In the genomic region with DNA sequence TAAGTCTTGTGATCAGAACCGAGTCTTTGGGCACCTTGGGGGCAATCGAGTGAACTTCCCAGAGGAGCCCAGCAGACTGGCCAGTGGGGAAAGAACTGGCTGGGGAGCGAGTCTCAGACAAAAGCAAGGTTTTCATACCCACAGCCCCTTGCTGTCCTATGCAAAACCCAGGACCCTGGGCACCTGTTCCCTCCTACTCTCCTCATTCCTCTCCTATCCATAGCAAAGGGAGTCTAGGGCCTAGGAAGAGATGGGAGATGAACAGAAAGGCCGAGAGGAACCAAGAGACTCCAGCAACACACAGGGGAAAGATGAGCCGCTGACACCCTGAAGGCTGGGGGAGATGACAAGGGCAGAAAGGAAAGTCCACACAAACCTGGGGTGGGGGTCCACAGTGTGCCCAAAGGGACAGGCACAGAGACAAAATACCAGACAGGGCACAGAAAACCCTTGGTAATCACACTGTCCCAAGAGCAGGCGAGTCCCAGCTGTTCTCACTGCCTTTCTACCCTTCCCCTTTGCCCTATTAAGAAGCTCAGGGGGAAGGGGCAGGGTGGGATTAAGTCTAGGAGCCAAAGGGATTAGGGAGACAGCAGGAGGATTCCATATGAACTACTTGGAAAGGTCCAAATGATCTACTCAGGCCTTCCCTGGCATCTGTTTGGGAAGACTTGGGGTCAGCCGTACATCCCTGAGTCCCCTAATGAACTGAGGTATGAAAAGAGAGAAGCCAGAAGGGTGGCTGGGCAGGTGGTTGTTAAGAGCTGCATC, we compare ENCODE assay signal across 9 cellular contexts. TPM values are rescaled to one million over a fixed set of nuclear protein-coding genes. Genes with fewer than 3 reads are reported as not detected.
DNase-seq lines count a peak whose midpoint lies in the region; ATAC-seq and TF ChIP-seq lines count a peak whose summit lies in the region.
"Had no signal": no experiment of that assay in that cellular context is flagged by ENCODE, and none has a peak within 500 bp of the region (broad histone marks: within the 10 kb centered on the region; RNA-seq: fewer than 3 reads in every experiment).

No MANE protein-coding gene starts in this region.

- H3K4me3 ChIP-seq in OCI-LY7 (ENCODE audit: low read depth, low read length, poor library complexity, severe bottlenecking) (peak overlapping the region; percentile 95), adrenal gland (no peak overlapping the region)

- peaks cover 58% of the 10 kb centered on the region for H3K4me1 Mint-ChIP-seq in Calu3 (ENCODE audit: low read depth, unreplicated experiment)
- peaks cover 42 to 52% of the 10 kb centered on the region in 2 donors for H3K4me1 Mint-ChIP-seq in effector memory CD8-positive, alpha-beta T cell (ENCODE audit: low read depth in 2 of 2)
- peaks cover 60% of the 10 kb centered on the region for H3K4me1 Mint-ChIP-seq in osteocyte (ENCODE audit: unreplicated experiment)

- H3K9me2 ChIP-seq in OCI-LY7 (ENCODE audit: insufficient read depth, low read length) = no peaks in the 10 kb centered on the region

- peak overlapping the region; percentile 78 for H3K27ac ChIP-seq in OCI-LY7 (ENCODE audit: low read depth, low read length, poor library complexity, severe bottlenecking)
- peak overlapping the region in 2 of 5 donors; percentile 45 to 95 for H3K27ac ChIP-seq in adrenal gland

- H3K4me1 ChIP-seq in OCI-LY7 (ENCODE audit: insufficient read depth, low read length, poor library complexity, severe bottlenecking) (peaks cover 30% of the 10 kb centered on the region), adrenal gland (replicated peaks in 1 of 2) (peaks cover 35 to 63% of the 10 kb centered on the region in 2 donors)

- 66 to 80% (median 70%) methylated on average over 7 of the region's 7 CpGs for WGBS in adrenal gland, 4 donors

- H3K79me2 ChIP-seq in OCI-LY7 (ENCODE audit: insufficient read depth, low read depth, low read length) = peaks cover 77% of the 10 kb centered on the region

- H4K20me1 ChIP-seq in OCI-LY7 (ENCODE audit: insufficient read depth, low read length) = peaks cover 15% of the 10 kb centered on the region; the same call in 1 of the 2 replicates

- no peaks in the 10 kb centered on the region for H3K27me3 ChIP-seq in adrenal gland

- H3K27ac Mint-ChIP-seq in Calu3 (ENCODE audit: unreplicated experiment) (no peak overlapping the region), osteocyte (ENCODE audit: unreplicated experiment) (peak overlapping the region; percentile 59)
- H3K27ac Mint-ChIP-seq in effector memory CD8-positive, alpha-beta T cell = peak overlapping the region; percentile 82 to 98

- H3K9me3 Mint-ChIP-seq in Calu3 (ENCODE audit: low read depth, unreplicated experiment) = no peaks in the 10 kb centered on the region
- no peaks in the 10 kb centered on the region for H3K9me3 Mint-ChIP-seq in effector memory CD8-positive, alpha-beta T cell
- no peaks in the 10 kb centered on the region for H3K9me3 Mint-ChIP-seq in osteocyte (ENCODE audit: unreplicated experiment)

- no peaks in the 10 kb centered on the region for H3K9me3 ChIP-seq in OCI-LY7 (ENCODE audit: low read length)
- H3K9me3 ChIP-seq in adrenal gland (replicated peaks in 1 of 3) = no peaks in the 10 kb centered on the region

- POLR2A ChIA-PET in OCI-LY7 (lab: Charles Lee) = interaction anchor here (0.6 to 2.1 kb wide), 6 partner anchors 8 to 65 kb away, joined by 3 to 12 read pairs (median 4); partner anchors contain the start of gene TUBB

- CTCF ChIA-PET in Calu3 (lab: Charles Lee) = interaction anchor here (0.8 to 2.6 kb wide), 8 partner anchors 8 to 407 kb away, joined by 3 to 72 read pairs (median 6); partner anchors contain the start of gene TUBB
- CTCF ChIA-PET in OCI-LY7 (lab: Charles Lee; ENCODE audit: unreplicated experiment) = interaction anchor here (0.6 to 1.2 kb wide), 7 partner anchors 9 to 51 kb away, joined by 3 to 10 read pairs (median 5); no protein-coding TSS in a partner anchor

- H3K27me3 Mint-ChIP-seq in Calu3 (ENCODE audit: unreplicated experiment) (no peaks in the 10 kb centered on the region), osteocyte (ENCODE audit: unreplicated experiment) (no peaks in the 10 kb centered on the region)
- no peaks in the 10 kb centered on the region for H3K27me3 Mint-ChIP-seq in effector memory CD8-positive, alpha-beta T cell

- intact Hi-C loops in Calu3 (cut with micrococcal nuclease; ENCODE audit: unreplicated experiment) = loop anchor here (1.0 to 10.0 kb wide), 2 partner anchors 42 to 205 kb away; partner anchors contain the start of gene DDR1
- intact Hi-C loops in OCI-LY7 (cut with micrococcal nuclease; ENCODE audit: unreplicated experiment) = loop anchor here (1.0 to 10.0 kb wide), 5 partner anchors 8 to 815 kb away; partner anchors contain the start of genes DDR1 and MICB
- intact Hi-C loops in adrenal gland (cut with DNase I) = loop anchor here (1.0 to 2.0 kb wide), 2 partner anchors 42 to 43 kb away; no protein-coding TSS in a partner anchor

- TF ChIP-seq CTCF in Calu3 (IDR thresholded peaks at IDR 0.05; ENCODE audit: unreplicated experiment) (no peak), OCI-LY7 (conservative IDR thresholded peaks at IDR 0.05; ENCODE audit: low read length) (no peak), osteocyte (IDR thresholded peaks at IDR 0.05) (no peak), adrenal gland (IDR thresholded peaks at IDR 0.05) (no peak)

- BruUV-seq in Calu3 (replicated peaks; lab: Mats Ljungman, UMichigan) (no TSS peak), OCI-LY7 (replicated peaks; lab: Mats Ljungman, UMichigan) (no TSS peak)

- no peak overlapping the region for H2AFZ ChIP-seq in OCI-LY7 (ENCODE audit: low read length)

- peak overlapping the region; percentile 40 for H3K4me3 Mint-ChIP-seq in Calu3 (ENCODE audit: low read depth, unreplicated experiment)
- H3K4me3 Mint-ChIP-seq in effector memory CD8-positive, alpha-beta T cell = peak overlapping the region; percentile 87 to 97
- H3K4me3 Mint-ChIP-seq in osteocyte (ENCODE audit: unreplicated experiment) = peak overlapping the region; percentile 89

- no peak for TF ChIP-seq POLR2A in adrenal gland (IDR thresholded peaks at IDR 0.05)

- H3K4me2 ChIP-seq in OCI-LY7 (ENCODE audit: low read length) = peak overlapping the region; percentile 99

- H3K36me3 Mint-ChIP-seq in Calu3 (ENCODE audit: insufficient read depth, unreplicated experiment) = peaks cover 64% of the 10 kb centered on the region
- H3K36me3 Mint-ChIP-seq in effector memory CD8-positive, alpha-beta T cell (ENCODE audit: insufficient read depth) = peaks cover 80% of the 10 kb centered on the region
- peaks cover 36% of the 10 kb centered on the region for H3K36me3 Mint-ChIP-seq in osteocyte (ENCODE audit: unreplicated experiment)

- DNase-seq in Calu3 = no peak
- DNase-seq in OCI-LY7 (ENCODE audit: low spot score) = peak; percentile 24
- DNase-seq in effector memory CD8-positive, alpha-beta T cell = no peak
- no peak for DNase-seq in osteocyte (ENCODE audit: extremely low spot score, unreplicated experiment)
- DNase-seq in SIG-M5 (lab: John Stamatoyannopoulos, UW) = no peak
- no peak for DNase-seq in adrenal gland
- DNase-seq: cortex of kidney had no signal

- no peak for ATAC-seq in effector memory CD8-positive, alpha-beta T cell (replicated peaks)
- ATAC-seq in GM19467 (IDR thresholded peaks at IDR 0.05; ENCODE audit: unreplicated experiment) (no peak), GM19455 (IDR thresholded peaks at IDR 0.05; ENCODE audit: unreplicated experiment) (no peak)

- H3K36me3 ChIP-seq in OCI-LY7 (ENCODE audit: insufficient read depth, low read length) (peaks cover 89% of the 10 kb centered on the region), adrenal gland (replicated peaks in 1 of 2) (peaks cover 0 to 32% of the 10 kb centered on the region in 2 donors)

RNA-seq across cellular contexts. Expression of gene PPP1R18, which starts 6.5 kb away (rescaled TPM):
- 22.0 and 28.2 TPM in 2 replicates for total RNA-seq in Calu3 (2022)
- 65.2 and 66.9 TPM in 2 replicates for total RNA-seq in OCI-LY7 (2014; rRNA removed; shearing (Covaris generic))
- total RNA-seq in OCI-LY7 (2022) = 106 and 109 TPM in 2 replicates
- total RNA-seq in osteocyte = 134 and 135 TPM in 2 replicates
- total RNA-seq in adrenal gland = 10 to 100 TPM; 19.8 to 58.9 (median 41.2) TPM
- polyA plus RNA-seq in adrenal gland = 100 to 1,000 TPM in 2 of 3 donors, 10 to 100 TPM in 1; 33.1 to 120 (median 115) TPM

RNA-seq across cellular contexts. Expression of gene DHX16, which starts 7.1 kb away (rescaled TPM):
- total RNA-seq in Calu3 (2022) = 51.6 and 55.6 TPM in 2 replicates
- 27.1 and 30.5 TPM in 2 replicates for total RNA-seq in OCI-LY7 (2014; rRNA removed; shearing (Covaris generic))
- total RNA-seq in OCI-LY7 (2022) = 32.1 and 37.5 TPM in 2 replicates
- 28.7 TPM in 2 replicates for total RNA-seq in osteocyte
- total RNA-seq in adrenal gland = 10 to 100 TPM; 16.4 to 32.1 (median 27.3) TPM
- polyA plus RNA-seq in adrenal gland = 10 to 100 TPM; 37.7 to 75.9 (median 39.0) TPM

RNA-seq across cellular contexts. Expression of gene NRM, which starts 10.8 kb away (rescaled TPM):
- total RNA-seq in Calu3 (2022) = 22.8 and 30.2 TPM in 2 replicates
- total RNA-seq in OCI-LY7 (2014; rRNA removed; shearing (Covaris generic)) = 13.6 and 18.6 TPM in 2 replicates
- total RNA-seq in OCI-LY7 (2022) = 36.7 and 44.0 TPM in 2 replicates
- 28.1 and 31.5 TPM in 2 replicates for total RNA-seq in osteocyte
- total RNA-seq in adrenal gland = 10 to 100 TPM in 4 of 8 donors, 1 to 10 TPM in 4; 1.8 to 22.6 (median 10.0) TPM
- 10 to 100 TPM; 11.4 to 39.3 (median 24.9) TPM for polyA plus RNA-seq in adrenal gland

RNA-seq across cellular contexts. Expression of gene C6orf136, which starts 33.0 kb away (rescaled TPM):
- 25.3 and 32.4 TPM in 2 replicates for total RNA-seq in Calu3 (2022)
- 9.1 and 14.7 TPM in 2 replicates for total RNA-seq in OCI-LY7 (2014; rRNA removed; shearing (Covaris generic))
- 26.7 and 29.5 TPM in 2 replicates for total RNA-seq in OCI-LY7 (2022)
- total RNA-seq in osteocyte = 13.5 and 17.2 TPM in 2 replicates
- total RNA-seq in adrenal gland = 10 to 100 TPM in 7 of 8 donors, 1 to 10 TPM in 1; 1.8 to 25.7 (median 17.3) TPM
- 10 to 100 TPM; 20.0 to 73.7 (median 49.7) TPM for polyA plus RNA-seq in adrenal gland

RNA-seq across cellular contexts. Expression of gene MDC1, which starts 37.1 kb away (rescaled TPM):
- total RNA-seq in Calu3 (2022) (62.4 and 66.6 TPM in 2 replicates), OCI-LY7 (2022) (107 and 133 TPM in 2 replicates), osteocyte (37.7 and 40.1 TPM in 2 replicates), adrenal gland (10 to 100 TPM in 5 of 8 donors, 1 to 10 TPM in 3; 2.8 to 27.6 (median 18.4) TPM)
- total RNA-seq in OCI-LY7 (2014; rRNA removed; shearing (Covaris generic)) = 35.0 and 41.6 TPM in 2 replicates
- polyA plus RNA-seq in adrenal gland = 10 to 100 TPM; 16.8 to 26.9 (median 21.0) TPM

Comparison
In these comparisons a context has a peak if more than half of its experiments do, and no peak if none do; other contexts are left out.
1. H3K4me3 Mint-ChIP-seq: peak in every context shown above with its lines; median percentile 92 in effector memory CD8-positive, alpha-beta T cell; 89 in osteocyte; 40 in Calu3.